In genomic region chr14:60648934-60649814, GRCh38 we compare ENCODE assay signal across 8 cellular contexts. TPM values are rescaled to one million over a fixed set of nuclear protein-coding genes. Genes with fewer than 3 reads are reported as not detected.
DNase-seq lines count a peak whose midpoint lies in the region; ATAC-seq and TF ChIP-seq lines count a peak whose summit lies in the region.

SIX1 (minus strand) TSS chr14:60649477; CDS start chr14:60649189, 288 bp downstream.

- 5% methylated on average over 17 of the region's 76 CpGs; no CpG with 5 or more reads in 1 of the 2 experiments for WGBS in IMR-90 (ENCODE audit: extremely low coverage in 2 of 2, insufficient read length in 1 of 2), 2 experiments

- H3K4me2 ChIP-seq in IMR-90 (ENCODE audit: low read depth, low read length) (peak within 1 kb of the TSS; percentile 85), OCI-LY1 (ENCODE audit: low read length) (peak within 1 kb of the TSS; percentile 59)

- TSS peak; percentile 65 for BruUV-seq in IMR-90 (replicated peaks; lab: Mats Ljungman, UMichigan)

- H2AK5ac ChIP-seq in IMR-90 (ENCODE audit: low read depth, low read length) = peak within 1 kb of the TSS; percentile 67

- H3K18ac ChIP-seq in IMR-90 (ENCODE audit: low read depth, low read length) = peak within 1 kb of the TSS; percentile 61

- TF ChIP-seq POLR2A in IMR-90 (IDR thresholded peaks at IDR 0.05; ENCODE audit: low read depth, low read length) = peak; percentile 79

- peaks cover 31% of the 10 kb centered on the region for H4K20me1 ChIP-seq in IMR-90 (ENCODE audit: insufficient read depth, low read length)
- H4K20me1 ChIP-seq in OCI-LY1 (ENCODE audit: insufficient read depth, low read length) = no peaks in the 10 kb centered on the region

- H3K27me3 ChIP-seq in BJ (ENCODE audit: control insufficient read depth, insufficient read depth, low read length) = peaks cover 4% of the 10 kb centered on the region
- no peaks in the 10 kb centered on the region; the same call in 1 of the 2 replicates for H3K27me3 ChIP-seq in IMR-90 (ENCODE audit: control insufficient read depth, insufficient read depth, low read length)
- H3K27me3 ChIP-seq in OCI-LY1 (ENCODE audit: insufficient read depth, low read length) = peaks cover 13% of the 10 kb centered on the region; the same call in 1 of the 2 replicates
- peaks cover 4 to 21% (median 12%) of the 10 kb centered on the region in 3 donors for H3K27me3 ChIP-seq in skeletal muscle tissue (ENCODE audit: control insufficient read depth in 3 of 3, insufficient read depth in 3 of 3, low read length in 3 of 3)

- H3K4me1 Mint-ChIP-seq in immature natural killer cell = peaks cover 24 to 26% of the 10 kb centered on the region in 2 donors

- H3K4me3 ChIP-seq in BJ (ENCODE audit: low read depth, low read length) (peak within 1 kb of the TSS; percentile 82), IMR-90 (ENCODE audit: insufficient read depth, low read depth, low read length) (peak within 1 kb of the TSS; percentile 74), OCI-LY1 (ENCODE audit: low read depth, low read length, poor library complexity, severe bottlenecking) (peak within 1 kb of the TSS; percentile 57), skeletal muscle tissue (ENCODE audit: low read length in 3 of 3) (peak within 1 kb of the TSS; percentile 94 to 96 (median 95))

- peak within 1 kb of the TSS; percentile 42; the same call in 1 of the 3 replicates for H2BK15ac ChIP-seq in IMR-90 (ENCODE audit: low read depth, low read length)

- peak within 1 kb of the TSS; percentile 96 for H3K23ac ChIP-seq in IMR-90 (ENCODE audit: low read depth, low read length)

- peak within 1 kb of the TSS; percentile 88 for H2AK9ac ChIP-seq in IMR-90 (replicated peaks; ENCODE audit: low read depth, low read length, poor library complexity)

- no peaks in the 10 kb centered on the region for H3K36me3 Mint-ChIP-seq in immature natural killer cell

- H3K36me3 ChIP-seq in BJ (ENCODE audit: control insufficient read depth, insufficient read depth, low read length) (peaks cover 3% of the 10 kb centered on the region), IMR-90 (ENCODE audit: control insufficient read depth, insufficient read depth, low read length) (peaks cover 10% of the 10 kb centered on the region; the same call in 1 of the 2 replicates), OCI-LY1 (ENCODE audit: insufficient read depth, low read length) (no peaks in the 10 kb centered on the region), skeletal muscle tissue (ENCODE audit: control insufficient read depth in 3 of 3, insufficient read depth in 3 of 3, low read length in 3 of 3) (peaks cover 2 to 7% (median 5%) of the 10 kb centered on the region in 3 donors)

- peaks cover 0 to 22% of the 10 kb centered on the region in 2 experiments; a peak in 1 of 4 replicates for H3K79me1 ChIP-seq in IMR-90 (ENCODE audit: low read depth in 1 of 2, low read length in 2 of 2)

- H2BK20ac ChIP-seq in IMR-90 (ENCODE audit: low read depth, low read length) = peak within 1 kb of the TSS; percentile 44; the same call in 1 of the 2 replicates

- H2AFZ ChIP-seq in IMR-90 (replicated peaks; ENCODE audit: low read length, poor library complexity) (peak within 1 kb of the TSS; percentile 71), OCI-LY1 (ENCODE audit: low read length) (no peak within 1 kb of the TSS)

- H3K9me1 ChIP-seq in IMR-90 (ENCODE audit: insufficient read depth, low read length) = 0 out of 2 replicates have a peak, but pooled peaks cover 2% of the 10 kb centered on the region

- TF ChIP-seq CTCF in BJ (IDR thresholded peaks at IDR 0.05; ENCODE audit: insufficient read depth, low read depth, low read length) (no peak), IMR-90 (conservative IDR thresholded peaks at IDR 0.05; ENCODE audit: low read depth, low read length) (no peak), OCI-LY1 (IDR thresholded peaks at IDR 0.05; ENCODE audit: low read length) (no peak)

- no peaks in the 10 kb centered on the region for H3K9me2 ChIP-seq in OCI-LY1 (ENCODE audit: low read depth, low read length)

- intact Hi-C loops in IMR-90 (cut with micrococcal nuclease) = loop anchor here (1.0 to 5.0 kb wide), 7 partner anchors 24 to 603 kb away; partner anchors contain the start of genes SLC38A6 and TRMT5

- H4K8ac ChIP-seq in IMR-90 (ENCODE audit: low read depth in 2 of 2, low read length in 2 of 2) = peak within 1 kb of the TSS; percentile 60; a peak in 3 of 4 replicates

- no peaks in the 10 kb centered on the region for H3F3A ChIP-seq in OCI-LY1 (ENCODE audit: insufficient read depth, low read length)

- POLR2A ChIA-PET in BJ (lab: Charles Lee) = interaction anchor here (0.6 kb wide), 2 partner anchors 84 to 548 kb away, joined by 3 read pairs; no protein-coding TSS in a partner anchor
- POLR2A ChIA-PET in IMR-90 (lab: Charles Lee; ENCODE audit: unreplicated experiment) = interaction anchor here (0.8 to 1.0 kb wide), 3 partner anchors 379 to 605 kb away, joined by 3 to 6 read pairs (median 3); no protein-coding TSS in a partner anchor

- no peaks in the 10 kb centered on the region for H3K79me2 ChIP-seq in OCI-LY1 (ENCODE audit: insufficient read depth, low read length)

- H3K9me3 ChIP-seq in IMR-90 (ENCODE audit: control insufficient read depth, insufficient read depth, low read length) = no peaks in the 10 kb centered on the region
- no peaks in the 10 kb centered on the region for H3K9me3 ChIP-seq in OCI-LY1 (ENCODE audit: low read length)
- no peaks in the 10 kb centered on the region for H3K9me3 ChIP-seq in skeletal muscle tissue (ENCODE audit: control insufficient read depth in 3 of 3, low read length in 3 of 3)

- no peak within 1 kb of the TSS for H3K27ac Mint-ChIP-seq in immature natural killer cell

- H4K91ac ChIP-seq in IMR-90 (ENCODE audit: insufficient read depth, low read depth, low read length) = peak within 1 kb of the TSS; percentile 75

- peak within 1 kb of the TSS; percentile 36 for H4K5ac ChIP-seq in IMR-90 (ENCODE audit: low read depth, low read length)

- H3K14ac ChIP-seq in IMR-90 (replicated peaks; ENCODE audit: low read depth, low read length) = peak within 1 kb of the TSS; percentile 90

- peak within 1 kb of the TSS; percentile 99 for H3K9ac ChIP-seq in IMR-90 (ENCODE audit: low read depth, low read length)
- no peak within 1 kb of the TSS; the same call in 1 of the 2 replicates for H3K9ac ChIP-seq in OCI-LY1 (ENCODE audit: low read length)
- peak within 1 kb of the TSS; percentile 93 to 99 (median 97) for H3K9ac ChIP-seq in skeletal muscle tissue (ENCODE audit: low read depth in 1 of 3, low read length in 3 of 3)

- peak within 1 kb of the TSS; percentile 20 to 60 (median 58) for H3K4me3 Mint-ChIP-seq in immature natural killer cell

- H3K27me3 Mint-ChIP-seq in immature natural killer cell (ENCODE audit: low read depth in 3 of 3) = peaks cover 35 to 48% (median 37%) of the 10 kb centered on the region in 3 donors

- DNase-seq in BJ (ENCODE audit: low read depth) (peak; percentile 56), IMR-90 (peak; percentile 95), T47D (ENCODE audit: low read depth in 1 of 2, low spot score in 1 of 2) (peak; percentile 90 to 95), immature natural killer cell (peak in 1 of 3 donors; percentile 10)

- ATAC-seq in GM19043 (IDR thresholded peaks at IDR 0.05; ENCODE audit: low read depth, unreplicated experiment) (peak; percentile 51), IMR-90 (ENCODE audit: low read depth) (peak; percentile 93), GM21786 (IDR thresholded peaks at IDR 0.05; ENCODE audit: unreplicated experiment) (no peak)

- in situ Hi-C loops in IMR-90 (cut with MboI; ENCODE audit: low sequenced_read_pairs) = loop anchor here (25.0 kb wide), 2 partner anchors 338 to 913 kb away; partner anchors contain the start of genes SLC38A6 and TRMT5
- in situ Hi-C loops in T47D (cut with HindIII; ENCODE audit: low pct_unique_long_range_greater_than_20kb, low sequenced_read_pairs) = no loop called here

- peak within 1 kb of the TSS; percentile 84 for H2BK5ac ChIP-seq in IMR-90 (ENCODE audit: low read depth, low read length, poor library complexity, severe bottlenecking)

- peak within 1 kb of the TSS; percentile 88 for H3K4ac ChIP-seq in IMR-90 (ENCODE audit: low read depth, low read length)

- dilution Hi-C loops in IMR-90 (cut with HindIII; ENCODE audit: low sequenced_read_pairs, unreplicated experiment) = loop anchor here (25.0 kb wide), 1 partner anchor 388 kb away; no protein-coding TSS in a partner anchor

- H3K9me3 Mint-ChIP-seq in immature natural killer cell = peaks cover 0 to 4% (median 0%) of the 10 kb centered on the region in 6 donors

- CTCF ChIA-PET in BJ (lab: Yijun Ruan, JAX) (interaction anchor here (0.6 to 1.4 kb wide), 2 partner anchors 24 to 343 kb away, joined by 3 to 7 read pairs; no protein-coding TSS in a partner anchor), IMR-90 (lab: Yijun Ruan, JAX) (interaction anchor here (0.7 kb wide), 1 partner anchor 24 kb away, joined by 3 read pairs; no protein-coding TSS in a partner anchor)

- H2BK120ac ChIP-seq in IMR-90 (ENCODE audit: low read depth, low read length) = peak within 1 kb of the TSS; percentile 81

- H3K4me1 ChIP-seq in IMR-90 (ENCODE audit: control insufficient read depth, insufficient read depth, low read length) (peaks cover 11% of the 10 kb centered on the region), OCI-LY1 (ENCODE audit: insufficient read depth, low read length, severe bottlenecking) (peaks cover 18% of the 10 kb centered on the region), skeletal muscle tissue (ENCODE audit: control insufficient read depth in 3 of 3, insufficient read depth in 3 of 3, low read length in 3 of 3) (peaks cover 24 to 58% (median 32%) of the 10 kb centered on the region in 3 donors)

- H3K56ac ChIP-seq in IMR-90 (ENCODE audit: extremely low read depth, insufficient read depth, low read length) = peak within 1 kb of the TSS; percentile 96

- no peak for TF ChIP-seq RAD21 in IMR-90 (IDR thresholded peaks at IDR 0.05; ENCODE audit: low read length)

- peak within 1 kb of the TSS; percentile 98 for H3K27ac ChIP-seq in IMR-90 (ENCODE audit: insufficient read depth, low read length)
- H3K27ac ChIP-seq in OCI-LY1 (ENCODE audit: low read depth, low read length, poor library complexity, severe bottlenecking) = no peak within 1 kb of the TSS
- H3K27ac ChIP-seq in skeletal muscle tissue (ENCODE audit: low read depth, low read length) = peak within 1 kb of the TSS; percentile 84

TF ChIP-seq in IMR-90, 13 proteins besides CTCF, POLR2A, EP300 and RAD21 (continues in another document):
- TF ChIP-seq BHLHE40 (IDR thresholded peaks at IDR 0.05; ENCODE audit: low read depth, low read length) (no peak), MAFK (IDR thresholded peaks at IDR 0.05; ENCODE audit: low read depth, low read length) (no peak), NFE2L2 (IDR thresholded peaks at IDR 0.05; ENCODE audit: low read depth, low read length) (no peak), CHD1 (IDR thresholded peaks at IDR 0.05; ENCODE audit: low read depth, low read length) (no peak), MXI1 (IDR thresholded peaks at IDR 0.05; ENCODE audit: borderline replicate concordance, low read depth, low read length) (0 out of 2 replicates have a peak, but pooled peaks have one; percentile 61)

RNA-seq across cellular contexts. Expression of gene SIX1, which starts in this region (rescaled TPM):
- 3.2 and 6.1 TPM in 2 replicates for polyA plus RNA-seq in BJ (2011; rRNA removed)
- 3.7 and 4.8 TPM in 2 replicates for polyA minus RNA-seq in BJ (2011; rRNA and poly(A)+ RNA removed)
- 7.7 and 8.6 TPM in 2 replicates for total RNA-seq in IMR-90 (2012; rRNA removed)
- polyA plus RNA-seq in IMR-90 (2012; rRNA removed) = 15.0 and 15.1 TPM in 2 replicates
- 12.2 and 21.4 TPM in 2 replicates for polyA plus RNA-seq in IMR-90 (2012; cell fraction: cytosol; rRNA removed)
- 8.8 and 12.1 TPM in 2 replicates for polyA plus RNA-seq in IMR-90 (2012; cell fraction: nucleus; rRNA removed; ENCODE audit: low replicate concordance)
- polyA plus RNA-seq in immature natural killer cell = not detected
- total RNA-seq in skeletal muscle tissue = 45.4 TPM
